14 cellular contexts compared by ENCODE assay signal in genomic region chr7:124649397-124650029, GRCh38.
DNase-seq lines count a peak whose midpoint lies in the region; ATAC-seq and TF ChIP-seq lines count a peak whose summit lies in the region.
"Had no signal": no experiment of that assay in that cellular context is flagged by ENCODE, and none has a peak within 500 bp of the region (broad histone marks: within the 10 kb centered on the region; RNA-seq: fewer than 3 reads in every experiment).

No MANE protein-coding gene starts in this region.

- no peaks in the 10 kb centered on the region for H3K9me3 Mint-ChIP-seq in T-helper 1 cell treated with Interleukin-12 subunit alpha and Interleukin-12 subunit beta and Interleukin-4 antibody, amounts not matched to agents 30 μg/mL and 1 μg/mL, for 36 hours
- H3K9me3 Mint-ChIP-seq in natural killer cell (peaks cover 9 to 13% of the 10 kb centered on the region in 2 donors), chondrocyte (ENCODE audit: low read depth) (no peaks in the 10 kb centered on the region)

- no peak overlapping the region for H3K27ac ChIP-seq in PC-9
- H3K27ac ChIP-seq: right atrium auricular region had no signal

- no peak overlapping the region for H2AFZ ChIP-seq in PC-9

- ATAC-seq in GM21717 (IDR thresholded peaks at IDR 0.05; ENCODE audit: unreplicated experiment) (peak; percentile 58), natural killer cell (no peak)
- ATAC-seq: left ventricle myocardium superior had no signal

- CTCF ChIA-PET in PC-9 (lab: Charles Lee) = no interaction called here

- peaks cover 4% of the 10 kb centered on the region for H3K4me1 Mint-ChIP-seq in T-helper 1 cell treated with Interleukin-12 subunit alpha and Interleukin-12 subunit beta and Interleukin-4 antibody, amounts not matched to agents 30 μg/mL and 1 μg/mL, for 36 hours (ENCODE audit: low read depth)
- H3K4me1 Mint-ChIP-seq in natural killer cell = no peaks in the 10 kb centered on the region
- H3K4me1 Mint-ChIP-seq in chondrocyte (ENCODE audit: low read depth) = no peaks in the 10 kb centered on the region

- H3K4me3 ChIP-seq in PC-9 = peak overlapping the region; percentile 35; the same call in 1 of the 2 replicates
- H3K4me3 ChIP-seq: right atrium auricular region had no signal

- H3K27me3 ChIP-seq in PC-9 (ENCODE audit: insufficient read depth, low read depth) = no peaks in the 10 kb centered on the region
- H3K27me3 ChIP-seq: right atrium auricular region had no signal

- no peaks in the 10 kb centered on the region for H3K79me2 ChIP-seq in PC-9 (ENCODE audit: low read depth)

- peak overlapping the region; percentile 49 for H3K4me2 ChIP-seq in PC-9

- no peaks in the 10 kb centered on the region for H3K36me3 ChIP-seq in PC-9 (ENCODE audit: low read depth)
- H3K36me3 ChIP-seq: right atrium auricular region had no signal

- H3K4me3 Mint-ChIP-seq in T-helper 1 cell treated with Interleukin-12 subunit alpha and Interleukin-12 subunit beta and Interleukin-4 antibody, amounts not matched to agents 30 μg/mL and 1 μg/mL, for 36 hours = peak overlapping the region; percentile 59
- H3K4me3 Mint-ChIP-seq in natural killer cell (peak overlapping the region; percentile 21), chondrocyte (ENCODE audit: unreplicated experiment) (no peak overlapping the region)

- H3K9me2 ChIP-seq in PC-9 (ENCODE audit: insufficient read depth) = 0 out of 2 replicates have a peak, but pooled peaks cover 4% of the 10 kb centered on the region

- intact Hi-C loops in PC-9 (cut with micrococcal nuclease; ENCODE audit: unreplicated experiment) (no loop called here), natural killer cell (cut with micrococcal nuclease) (no loop called here)

- no peaks in the 10 kb centered on the region for H3F3A ChIP-seq in PC-9 (ENCODE audit: insufficient read depth, low read depth)

- no peaks in the 10 kb centered on the region for H3K4me1 ChIP-seq in PC-9 (replicated peaks; ENCODE audit: insufficient read depth)
- H3K4me1 ChIP-seq: right atrium auricular region had no signal

- no peaks in the 10 kb centered on the region for H3K9me3 ChIP-seq in PC-9 (ENCODE audit: insufficient read depth, low read depth)
- H3K9me3 ChIP-seq: right atrium auricular region had no signal

- POLR2A ChIA-PET in PC-9 (lab: Charles Lee; ENCODE audit: unreplicated experiment) = no interaction called here

- no TSS peak for BruUV-seq in PC-9 (replicated peaks; lab: Mats Ljungman, UMichigan)

- no peaks in the 10 kb centered on the region for H3K27me3 Mint-ChIP-seq in T-helper 1 cell treated with Interleukin-12 subunit alpha and Interleukin-12 subunit beta and Interleukin-4 antibody, amounts not matched to agents 30 μg/mL and 1 μg/mL, for 36 hours (ENCODE audit: low read depth)
- H3K27me3 Mint-ChIP-seq in natural killer cell (ENCODE audit: low read depth in 2 of 2) (no peaks in the 10 kb centered on the region), chondrocyte (ENCODE audit: low read depth) (no peaks in the 10 kb centered on the region)

- no peaks in the 10 kb centered on the region for H4K20me1 ChIP-seq in PC-9 (ENCODE audit: insufficient read depth)

- H3K36me3 Mint-ChIP-seq in T-helper 1 cell treated with Interleukin-12 subunit alpha and Interleukin-12 subunit beta and Interleukin-4 antibody, amounts not matched to agents 30 μg/mL and 1 μg/mL, for 36 hours (ENCODE audit: low read depth) = no peaks in the 10 kb centered on the region
- H3K36me3 Mint-ChIP-seq in natural killer cell (no peaks in the 10 kb centered on the region), chondrocyte (ENCODE audit: low read depth) (no peaks in the 10 kb centered on the region)

- DNase-seq in T-helper 1 cell (no peak), PC-9 (no peak), natural killer cell (no peak), Kasumi-1 (lab: John Stamatoyannopoulos, UW) (no peak), Ammon's horn (ENCODE audit: low spot score) (no peak), chondrocyte (ENCODE audit: low spot score) (no peak)
- DNase-seq: 8988T, H7, left ventricle myocardium superior, NCI-H2081, SHP77 treated with DMSO at 0.1 percent for 48 hours had no signal

- TF ChIP-seq CTCF in PC-9 (conservative IDR thresholded peaks at IDR 0.05) = no peak
- TF ChIP-seq CTCF in natural killer cell (IDR thresholded peaks at IDR 0.05) = no peak
- TF ChIP-seq CTCF in chondrocyte (IDR thresholded peaks at IDR 0.05) = no peak

- no peak overlapping the region for H3K27ac Mint-ChIP-seq in T-helper 1 cell treated with Interleukin-12 subunit alpha and Interleukin-12 subunit beta and Interleukin-4 antibody, amounts not matched to agents 30 μg/mL and 1 μg/mL, for 36 hours
- no peak overlapping the region for H3K27ac Mint-ChIP-seq in natural killer cell
- H3K27ac Mint-ChIP-seq in chondrocyte (ENCODE audit: unreplicated experiment) = no peak overlapping the region
